In the genomic region with DNA sequence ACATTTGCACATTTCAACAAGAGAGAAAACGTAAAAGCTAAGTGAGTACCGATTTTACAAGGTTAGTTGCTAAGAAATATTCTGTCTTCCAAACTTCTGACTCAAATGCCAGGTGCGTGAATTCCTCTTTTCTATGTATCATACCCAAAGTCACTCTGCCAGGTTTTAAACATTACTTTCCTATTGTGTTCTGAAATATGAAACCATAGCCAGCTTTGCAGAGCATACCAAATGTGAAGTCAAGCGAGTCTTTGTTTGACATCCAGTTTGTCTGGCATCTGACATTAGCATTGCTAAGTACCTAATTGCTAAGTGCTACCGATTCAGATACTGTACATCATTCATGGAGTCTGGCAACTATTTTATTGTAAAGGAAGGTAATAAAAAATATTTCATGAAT, we compare ENCODE assay signal across 14 cellular contexts.
DNase-seq lines count a peak whose midpoint lies in the region; ATAC-seq and TF ChIP-seq lines count a peak whose summit lies in the region.
"Had no signal": no experiment of that assay in that cellular context is flagged by ENCODE, and none has a peak within 500 bp of the region (broad histone marks: within the 10 kb centered on the region; RNA-seq: fewer than 3 reads in every experiment).

No MANE protein-coding gene starts in this region.

- no peaks in the 10 kb centered on the region for H3K79me2 ChIP-seq in parathyroid adenoma

- H3K4me3 ChIP-seq in adipocyte (ENCODE audit: low read length): no peak overlapping the region
- H3K4me3 ChIP-seq in parathyroid adenoma (ENCODE audit: low read depth, low read length): no peak overlapping the region
- H3K4me3 ChIP-seq: ovary had no signal

- no peak overlapping the region for H2AFZ ChIP-seq in parathyroid adenoma

- H3K9me3 ChIP-seq in adipocyte (ENCODE audit: control insufficient read depth, low read length) (no peaks in the 10 kb centered on the region), parathyroid adenoma (ENCODE audit: control insufficient read depth, low read length) (no peaks in the 10 kb centered on the region)
- H3K9me3 ChIP-seq: ovary had no signal

- TF ChIP-seq CTCF in parathyroid adenoma (IDR thresholded peaks at IDR 0.05): no peak

- H3K27me3 ChIP-seq in adipocyte (replicated peaks; ENCODE audit: control insufficient read depth, insufficient read depth, low read length) (no peaks in the 10 kb centered on the region), parathyroid adenoma (ENCODE audit: control insufficient read depth, insufficient read depth, low read length) (no peaks in the 10 kb centered on the region)
- H3K27me3 ChIP-seq: ovary had no signal

- H3K36me3 ChIP-seq in adipocyte (ENCODE audit: control insufficient read depth, insufficient read depth, low read length, severe bottlenecking) (no peaks in the 10 kb centered on the region), parathyroid adenoma (ENCODE audit: control insufficient read depth, insufficient read depth, low read length) (no peaks in the 10 kb centered on the region)
- H3K36me3 ChIP-seq: ovary had no signal

- H3K9ac ChIP-seq in adipocyte (ENCODE audit: low read length) (no peak overlapping the region), parathyroid adenoma (no peak overlapping the region)

- peak overlapping the region; percentile 39 for H3K4me2 ChIP-seq in parathyroid adenoma (ENCODE audit: low read length)

- no peak for ATAC-seq in HG02852 (IDR thresholded peaks at IDR 0.05; ENCODE audit: unreplicated experiment)

- H3K27ac ChIP-seq in parathyroid adenoma: no peak overlapping the region
- H3K27ac ChIP-seq: ovary had no signal

- DNase-seq in NCI-H2081 (lab: John Stamatoyannopoulos, UW) (peak; percentile 26 to 69), NCI-H2081 treated with DMSO at 0.1 percent for 48 hours (lab: John Stamatoyannopoulos, UW) (no peak), NCI-H446 (lab: John Stamatoyannopoulos, UW) (peak; percentile 8 to 44), adipocyte (ENCODE audit: low read depth) (peak; percentile 44), SKM-1 treated with dmso at 0.1 percent for 144 hours (lab: John Stamatoyannopoulos, UW; ENCODE audit: unreplicated experiment) (no peak)
- no peak for DNase-seq in stimulated activated CD8-positive, alpha-beta memory T cell treated with anti-CD3 and anti-CD28 coated beads, Interleukin-4, amount 100 ng/mL, for 48 hours
- DNase-seq: DND-41; HCEC 1CT; hippocampal formation; ovary; stimulated activated CD4-positive, alpha-beta T cell treated with anti-CD3 and anti-CD28 coated beads, Interleukin-12 subunit alpha, Interleukin-12 subunit beta, amount 100 ng/mL, for 4 hours; SW 1271 had no signal

- H3K4me1 ChIP-seq in adipocyte (ENCODE audit: control insufficient read depth, insufficient read depth, low read length): no peaks in the 10 kb centered on the region
- peaks cover 2% of the 10 kb centered on the region for H3K4me1 ChIP-seq in parathyroid adenoma

Comparison
In these comparisons a context has a peak if more than half of its experiments do, and no peak if none do; other contexts are left out.
1. DNase-seq: peak in NCI-H2081 (2 of 2), NCI-H446 (2 of 2) and adipocyte (single experiment); none in NCI-H2081 treated with DMSO at 0.1 percent for 48 hours (single experiment), SKM-1 treated with dmso at 0.1 percent for 144 hours (single experiment) and stimulated activated CD8-positive, alpha-beta memory T cell treated with anti-CD3 and anti-CD28 coated beads, Interleukin-4, amount 100 ng/mL, for 48 hours (single experiment).